Comparison of ENCODE assay signal across 11 cellular contexts in the genomic region with DNA sequence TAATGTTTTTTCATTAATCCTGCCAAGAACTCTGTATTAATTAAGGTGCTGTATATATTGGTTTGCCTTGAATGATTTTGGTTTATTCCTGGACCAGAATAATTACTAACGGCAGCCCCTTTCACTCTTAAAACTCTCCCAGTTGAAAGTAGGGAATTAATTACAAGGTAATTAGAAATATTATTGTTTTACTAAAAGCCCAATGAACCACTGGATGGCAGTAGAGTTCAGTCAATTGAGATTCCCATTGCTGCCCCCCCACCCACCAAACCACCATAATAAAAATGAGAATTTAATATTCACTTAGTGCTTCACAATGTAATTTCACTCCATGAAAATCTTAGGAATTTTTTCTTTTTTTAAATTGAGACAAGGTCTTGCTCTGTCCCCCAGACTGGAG. TPM values are rescaled to one million over a fixed set of nuclear protein-coding genes. Genes with fewer than 3 reads are reported as not detected.
DNase-seq lines count a peak whose midpoint lies in the region; ATAC-seq, FAIRE-seq and TF ChIP-seq lines count a peak whose summit lies in the region.
"Had no signal": no experiment of that assay in that cellular context is flagged by ENCODE, and none has a peak within 500 bp of the region (broad histone marks: within the 10 kb centered on the region; RNA-seq: fewer than 3 reads in every experiment).

No MANE protein-coding gene starts in this region.

- no peak overlapping the region for H3K9ac ChIP-seq in Loucy (ENCODE audit: low read depth, low read length, poor library complexity, severe bottlenecking)
- no peak overlapping the region for H3K9ac ChIP-seq in keratinocyte (ENCODE audit: control insufficient read depth, extremely low read depth, insufficient read depth, low read length)
- H3K9ac ChIP-seq: BLaER1 treated with 17β-estradiol and CSF1 and Interleukin-3, amounts not matched to agents 10 nM and 100 nM had no signal

- TF ChIP-seq POLR2A in tibial nerve (IDR thresholded peaks at IDR 0.05) = no peak

- 33 to 36% methylated on average over 1 of the region's 1 CpG for WGBS in tibial nerve, 2 donors

- no peaks in the 10 kb centered on the region for H3K9me1 ChIP-seq in keratinocyte (ENCODE audit: control insufficient read depth, extremely low read depth, insufficient read depth, low read length)

- H3K9me3 ChIP-seq in Loucy (ENCODE audit: insufficient read depth, low read depth, low read length) = no peaks in the 10 kb centered on the region
- no peaks in the 10 kb centered on the region for H3K9me3 ChIP-seq in ascending aorta
- no peaks in the 10 kb centered on the region for H3K9me3 ChIP-seq in keratinocyte (ENCODE audit: control insufficient read depth, low read depth, low read length)
- H3K9me3 ChIP-seq in tibial nerve = no peaks in the 10 kb centered on the region
- H3K9me3 ChIP-seq: BLaER1 treated with 17β-estradiol and CSF1 and Interleukin-3, amounts not matched to agents 10 nM and 100 nM; neutrophil had no signal

- no peaks in the 10 kb centered on the region for H3K27me3 Mint-ChIP-seq in stimulated activated naive B cell treated with anti-CD40 and anti-IgM and Interleukin-4, amounts not matched to agents 10 μg/mL and 1 μg/mL and 100 μg/mL, for 72 hours

- H3K4me2 ChIP-seq in Loucy (ENCODE audit: low read depth, low read length, poor library complexity, severe bottlenecking) (no peak overlapping the region), keratinocyte (ENCODE audit: control insufficient read depth, extremely low read depth, insufficient read depth, low read depth, low read length) (no peak overlapping the region)
- H3K4me2 ChIP-seq: BLaER1 treated with 17β-estradiol and CSF1 and Interleukin-3, amounts not matched to agents 10 nM and 100 nM had no signal

- H3K4me3 ChIP-seq in Loucy (ENCODE audit: low read length, poor library complexity, severe bottlenecking) (no peak overlapping the region), ascending aorta (no peak overlapping the region), keratinocyte (ENCODE audit: control insufficient read depth in 2 of 3, extremely low read depth in 1 of 3, insufficient read depth in 2 of 3, low read depth in 1 of 3, low read length in 3 of 3) (no peak overlapping the region), tibial nerve (no peak overlapping the region)
- H3K4me3 ChIP-seq: BLaER1 treated with 17β-estradiol and CSF1 and Interleukin-3, amounts not matched to agents 10 nM and 100 nM had no signal

- H3K36me3 ChIP-seq in Loucy (ENCODE audit: insufficient read depth, low read length) (peaks cover 41% of the 10 kb centered on the region; the same call in 1 of the 2 replicates), ascending aorta (peaks cover 69 to 96% of the 10 kb centered on the region in 2 donors), keratinocyte (ENCODE audit: control insufficient read depth in 2 of 2, extremely low read depth in 1 of 2, insufficient read depth in 2 of 2, low read length in 2 of 2) (peaks cover 5 to 31% of the 10 kb centered on the region in 2 experiments), tibial nerve (peaks cover 3 to 99% (median 8%) of the 10 kb centered on the region in 3 donors)

- peak; percentile 71 for TF ChIP-seq CTCF in Loucy (conservative IDR thresholded peaks at IDR 0.05; ENCODE audit: low read length)
- peak; percentile 23 to 58 (median 29) for TF ChIP-seq CTCF in ascending aorta (IDR thresholded peaks at IDR 0.05)
- TF ChIP-seq CTCF in keratinocyte (optimal IDR thresholded peaks at IDR 0.05 in 1 of 3, IDR thresholded peaks at IDR 0.05 in 1 of 3, conservative IDR thresholded peaks at IDR 0.05 in 1 of 3; ENCODE audit: extremely low read depth in 1 of 3, insufficient read depth in 2 of 3, low read length in 3 of 3) = peak; percentile 25 to 43 (median 31)
- TF ChIP-seq CTCF in tibial nerve (IDR thresholded peaks at IDR 0.05) = peak; percentile 42 to 58 (median 45)

- dilution Hi-C loops in keratinocyte (cut with MboI; ENCODE audit: extremely low pct_ligation_motif_present, low sequenced_read_pairs) = no loop called here

- intact Hi-C loops in ascending aorta (cut with DNase I) = loop anchor here (2.0 kb wide), 1 partner anchor 148 kb away; no protein-coding TSS in a partner anchor

- H3K27ac Mint-ChIP-seq in stimulated activated naive B cell treated with anti-CD40 and anti-IgM and Interleukin-4, amounts not matched to agents 10 μg/mL and 1 μg/mL and 100 μg/mL, for 72 hours = no peak overlapping the region
- H3K27ac Mint-ChIP-seq: T-helper 1 cell treated with Interleukin-12 subunit alpha and Interleukin-12 subunit beta and Interleukin-4 antibody, amounts not matched to agents 30 μg/mL and 1 μg/mL, for 36 hours had no signal

- no peak overlapping the region for H3K4me3 Mint-ChIP-seq in stimulated activated naive B cell treated with anti-CD40 and anti-IgM and Interleukin-4, amounts not matched to agents 10 μg/mL and 1 μg/mL and 100 μg/mL, for 72 hours
- H3K4me3 Mint-ChIP-seq: T-helper 1 cell treated with Interleukin-12 subunit alpha and Interleukin-12 subunit beta and Interleukin-4 antibody, amounts not matched to agents 30 μg/mL and 1 μg/mL, for 36 hours had no signal

- peaks cover 0 to 4% of the 10 kb centered on the region in 2 donors for H3K4me1 Mint-ChIP-seq in stimulated activated naive B cell treated with anti-CD40 and anti-IgM and Interleukin-4, amounts not matched to agents 10 μg/mL and 1 μg/mL and 100 μg/mL, for 72 hours

- H3K9me3 Mint-ChIP-seq in stimulated activated naive B cell treated with anti-CD40 and anti-IgM and Interleukin-4, amounts not matched to agents 10 μg/mL and 1 μg/mL and 100 μg/mL, for 72 hours = peaks cover 0 to 2% of the 10 kb centered on the region in 2 donors
- H3K9me3 Mint-ChIP-seq: T-helper 1 cell treated with Interleukin-12 subunit alpha and Interleukin-12 subunit beta and Interleukin-4 antibody, amounts not matched to agents 30 μg/mL and 1 μg/mL, for 36 hours had no signal

- DNase-seq in DMS79 treated with DMSO at 0.1 percent for 48 hours (lab: John Stamatoyannopoulos, UW) = peak; percentile 2
- DNase-seq in DMS79 (lab: John Stamatoyannopoulos, UW) = no peak
- DNase-seq in ascending aorta (ENCODE audit: low spot score in 2 of 2) = no peak
- no peak for DNase-seq in keratinocyte (ENCODE audit: low read depth, low spot score)
- peak in 1 of 2 donors; percentile 54 for DNase-seq in tibial nerve (ENCODE audit: low spot score in 2 of 2)
- no peak for DNase-seq in SKM-1 treated with dmso at 0.1 percent for 144 hours (lab: John Stamatoyannopoulos, UW; ENCODE audit: unreplicated experiment)
- no peak for DNase-seq in stimulated activated naive B cell treated with anti-CD40 and anti-IgM and Interleukin-4, amounts not matched to agents 10 μg/mL and 1 μg/mL and 100 μg/mL, for 72 hours

- no peaks in the 10 kb centered on the region for H3K9me2 ChIP-seq in Loucy (replicated peaks; ENCODE audit: low read depth, low read length)

- H2AFZ ChIP-seq in Loucy (ENCODE audit: low read length) (no peak overlapping the region), keratinocyte (ENCODE audit: control insufficient read depth, low read length) (no peak overlapping the region)

- ATAC-seq in stimulated activated naive B cell treated with anti-CD40 and anti-IgM and Interleukin-4, amounts not matched to agents 10 μg/mL and 1 μg/mL and 100 μg/mL, for 72 hours (replicated peaks) = no peak

- peaks cover 54 to 60% of the 10 kb centered on the region in 2 donors for H3K36me3 Mint-ChIP-seq in stimulated activated naive B cell treated with anti-CD40 and anti-IgM and Interleukin-4, amounts not matched to agents 10 μg/mL and 1 μg/mL and 100 μg/mL, for 72 hours

- H3F3A ChIP-seq in Loucy (ENCODE audit: low read depth) = no peaks in the 10 kb centered on the region

- H3K79me2 ChIP-seq in Loucy (ENCODE audit: insufficient read depth, low read length) = no peaks in the 10 kb centered on the region
- H3K79me2 ChIP-seq in keratinocyte (ENCODE audit: control insufficient read depth, insufficient read depth, low read length) = no peaks in the 10 kb centered on the region

- no peak for TF ChIP-seq EP300 in tibial nerve (IDR thresholded peaks at IDR 0.05)

- no peaks in the 10 kb centered on the region for H3K4me1 ChIP-seq in Loucy (ENCODE audit: insufficient read depth, low read length, poor library complexity, severe bottlenecking)
- H3K4me1 ChIP-seq in ascending aorta = no peaks in the 10 kb centered on the region
- H3K4me1 ChIP-seq in keratinocyte (ENCODE audit: control insufficient read depth, extremely low read depth, insufficient read depth, low read length) = no peaks in the 10 kb centered on the region
- H3K4me1 ChIP-seq in tibial nerve = no peaks in the 10 kb centered on the region
- H3K4me1 ChIP-seq: BLaER1 treated with 17β-estradiol and CSF1 and Interleukin-3, amounts not matched to agents 10 nM and 100 nM had no signal

- H4K20me1 ChIP-seq in Loucy (ENCODE audit: insufficient read depth, low read length, poor library complexity, severe bottlenecking) = no peaks in the 10 kb centered on the region
- H4K20me1 ChIP-seq in keratinocyte (ENCODE audit: control insufficient read depth, extremely low read depth, insufficient read depth, low read length) = no peaks in the 10 kb centered on the region

- no peak overlapping the region for H3K27ac ChIP-seq in ascending aorta
- no peak overlapping the region for H3K27ac ChIP-seq in keratinocyte (ENCODE audit: control insufficient read depth, insufficient read depth, low read length)
- H3K27ac ChIP-seq in tibial nerve = no peak overlapping the region
- H3K27ac ChIP-seq: BLaER1 treated with 17β-estradiol and CSF1 and Interleukin-3, amounts not matched to agents 10 nM and 100 nM; neutrophil had no signal

- H3K27me3 ChIP-seq in Loucy (ENCODE audit: insufficient read depth, low read length, poor library complexity, severe bottlenecking) = no peaks in the 10 kb centered on the region
- no peaks in the 10 kb centered on the region for H3K27me3 ChIP-seq in ascending aorta
- no peaks in the 10 kb centered on the region for H3K27me3 ChIP-seq in keratinocyte (ENCODE audit: control insufficient read depth, extremely low read depth, insufficient read depth, low read length)
- no peaks in the 10 kb centered on the region for H3K27me3 ChIP-seq in tibial nerve
- H3K27me3 ChIP-seq: BLaER1 treated with 17β-estradiol and CSF1 and Interleukin-3, amounts not matched to agents 10 nM and 100 nM; neutrophil had no signal

- no peak for FAIRE-seq in keratinocyte (lab: Jason Lieb, UNC)

RNA-seq across cellular contexts. Expression of a gene that starts 13.7 kb away (rescaled TPM):
- total RNA-seq in ascending aorta (0.96 TPM), tibial nerve (10 to 100 TPM; 10.2 to 27.1 (median 15.5) TPM)
- polyA plus RNA-seq in keratinocyte = 5.9 to 13.5 TPM (median 9.3 TPM) in 3 replicates
- 14.1 TPM for polyA plus RNA-seq in keratinocyte (2011; ENCODE audit: low read depth)
- 6.5 and 9.7 TPM in 2 replicates for polyA plus RNA-seq in keratinocyte (2011; cell fraction: cytosol; rRNA removed)
- polyA plus RNA-seq in keratinocyte (2011; cell fraction: nucleus; rRNA removed) = 7.0 and 11.7 TPM in 2 replicates
- polyA plus RNA-seq in keratinocyte (2012; ENCODE audit: low replicate concordance) = 9.5 and 13.8 TPM in 2 replicates
- 0.33 to 3.1 TPM (median 0.66 TPM) in 3 replicates for polyA minus RNA-seq in keratinocyte
- 3.6 TPM for polyA minus RNA-seq in keratinocyte (2011; cell fraction: cytosol; rRNA and poly(A)+ RNA removed)
- polyA minus RNA-seq in keratinocyte (2011; cell fraction: nucleus; rRNA and poly(A)+ RNA removed) = 1.7 and 4.0 TPM in 2 replicates

RNA-seq across cellular contexts. Expression of a gene that starts 55.9 kb away (rescaled TPM):
- total RNA-seq in ascending aorta (105 TPM), tibial nerve (100 to 1,000 TPM in 2 of 4 donors, 10 to 100 TPM in 2; 54.6 to 118 (median 98.6) TPM)
- 37.9 to 57.6 TPM (median 48.0 TPM) in 3 replicates for polyA plus RNA-seq in keratinocyte
- polyA plus RNA-seq in keratinocyte (2011; ENCODE audit: low read depth) = 26.9 TPM
- 22.0 and 37.8 TPM in 2 replicates for polyA plus RNA-seq in keratinocyte (2011; cell fraction: cytosol; rRNA removed)
- 59.1 and 72.8 TPM in 2 replicates for polyA plus RNA-seq in keratinocyte (2011; cell fraction: nucleus; rRNA removed)
- 36.8 and 51.4 TPM in 2 replicates for polyA plus RNA-seq in keratinocyte (2012; ENCODE audit: low replicate concordance)
- 39.4 to 65.3 TPM (median 41.8 TPM) in 3 replicates for polyA minus RNA-seq in keratinocyte
- 29.7 TPM for polyA minus RNA-seq in keratinocyte (2011; cell fraction: cytosol; rRNA and poly(A)+ RNA removed)
- polyA minus RNA-seq in keratinocyte (2011; cell fraction: nucleus; rRNA and poly(A)+ RNA removed) = 63.2 and 99.9 TPM in 2 replicates

RNA-seq across cellular contexts. Expression of a gene that starts 57.6 kb away (rescaled TPM):
- total RNA-seq in ascending aorta (2.0 TPM), tibial nerve (10 to 100 TPM in 1 of 4 donors, 1 to 10 TPM in 3; 8.1 to 14.2 (median 9.0) TPM)
- 4.1 to 4.9 TPM (median 4.7 TPM) in 3 replicates for polyA plus RNA-seq in keratinocyte
- 1.6 TPM for polyA plus RNA-seq in keratinocyte (2011; ENCODE audit: low read depth)
- 2.1 and 3.3 TPM in 2 replicates for polyA plus RNA-seq in keratinocyte (2011; cell fraction: cytosol; rRNA removed)
- 4.8 and 5.5 TPM in 2 replicates for polyA plus RNA-seq in keratinocyte (2011; cell fraction: nucleus; rRNA removed)
- 2.7 and 5.5 TPM in 2 replicates for polyA plus RNA-seq in keratinocyte (2012; ENCODE audit: low replicate concordance)
- polyA minus RNA-seq in keratinocyte = 8.9 to 14.3 TPM (median 11.4 TPM) in 3 replicates
- 7.5 TPM for polyA minus RNA-seq in keratinocyte (2011; cell fraction: cytosol; rRNA and poly(A)+ RNA removed)
- 9.5 and 12.9 TPM in 2 replicates for polyA minus RNA-seq in keratinocyte (2011; cell fraction: nucleus; rRNA and poly(A)+ RNA removed)
